Comparison of ENCODE assay signal across 12 cellular contexts in the genomic region with DNA sequence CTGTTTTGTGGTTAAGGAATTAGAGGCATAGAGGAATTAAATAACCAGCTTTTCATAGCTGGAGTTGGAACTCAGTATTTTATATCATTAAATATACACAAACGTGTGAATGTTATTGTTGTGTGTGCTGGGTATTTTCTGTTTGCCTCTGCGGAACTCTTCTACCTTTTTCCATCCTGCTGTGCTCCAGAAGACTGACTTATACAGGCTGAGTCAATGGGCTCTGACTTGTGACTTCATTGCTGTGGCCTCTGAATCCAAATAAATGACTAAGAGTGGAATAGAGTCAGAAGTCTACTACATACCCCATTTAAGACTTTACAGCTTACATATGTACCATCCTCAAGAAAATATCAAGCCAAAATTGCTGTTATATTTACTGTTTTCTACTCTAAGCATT. TPM values are rescaled to one million over a fixed set of nuclear protein-coding genes. Genes with fewer than 3 reads are reported as not detected.
DNase-seq lines count a peak whose midpoint lies in the region; ATAC-seq and TF ChIP-seq lines count a peak whose summit lies in the region.
"Had no signal": no experiment of that assay in that cellular context is flagged by ENCODE, and none has a peak within 500 bp of the region (broad histone marks: within the 10 kb centered on the region; RNA-seq: fewer than 3 reads in every experiment).

No MANE protein-coding gene starts in this region.

- H3K36me3 Mint-ChIP-seq in activated naive CD4-positive, alpha-beta T cell treated with anti-CD3 and anti-CD28 coated beads, Interleukin-2, amount 50 U/mL, for 24 hours = peaks cover 8% of the 10 kb centered on the region

- H3K9me3 Mint-ChIP-seq in activated naive CD4-positive, alpha-beta T cell treated with anti-CD3 and anti-CD28 coated beads, Interleukin-2, amount 50 U/mL, for 24 hours = no peaks in the 10 kb centered on the region

- no peaks in the 10 kb centered on the region for H3K27me3 Mint-ChIP-seq in activated naive CD4-positive, alpha-beta T cell treated with anti-CD3 and anti-CD28 coated beads, Interleukin-2, amount 50 U/mL, for 24 hours

- H3K4me3 Mint-ChIP-seq in activated naive CD4-positive, alpha-beta T cell treated with anti-CD3 and anti-CD28 coated beads, Interleukin-2, amount 50 U/mL, for 24 hours = peak overlapping the region; percentile 16

- H2AFZ ChIP-seq in SK-N-SH (ENCODE audit: low read depth) (no peak overlapping the region), fibroblast of lung (ENCODE audit: low read length) (no peak overlapping the region)

- H3K36me3 ChIP-seq in SK-N-SH (replicated peaks in 1 of 2; ENCODE audit: control insufficient read depth in 1 of 2, insufficient read depth in 2 of 2, low read length in 1 of 2) (peaks cover under 1 to 11% of the 10 kb centered on the region in 2 experiments), fibroblast of lung (ENCODE audit: control insufficient read depth, insufficient read depth, low read length) (no peaks in the 10 kb centered on the region), skeletal muscle satellite cell (ENCODE audit: insufficient read depth, low read length) (peaks cover 4% of the 10 kb centered on the region)

- H3K27me3 ChIP-seq in SK-N-SH (ENCODE audit: insufficient read depth) (no peaks in the 10 kb centered on the region), fibroblast of lung (ENCODE audit: control insufficient read depth, insufficient read depth, low read length) (no peaks in the 10 kb centered on the region), skeletal muscle satellite cell (ENCODE audit: control insufficient read depth, insufficient read depth, low read length) (no peaks in the 10 kb centered on the region)

- H3K79me2 ChIP-seq in SK-N-SH (ENCODE audit: insufficient read depth) (peaks cover 100% of the 10 kb centered on the region), fibroblast of lung (ENCODE audit: control insufficient read depth, insufficient read depth, low read length) (peaks cover 96% of the 10 kb centered on the region)

- TF ChIP-seq CTCF in SK-N-SH (IDR thresholded peaks at IDR 0.05) = no peak
- TF ChIP-seq CTCF in fibroblast of lung (conservative IDR thresholded peaks at IDR 0.05 in 1 of 2, IDR thresholded peaks at IDR 0.05 in 1 of 2; ENCODE audit: low read depth in 1 of 2, low read length in 2 of 2) = no peak

- POLR2A ChIA-PET in SK-N-SH (lab: Yijun Ruan, JAX) = no interaction called here

- H3K9me3 ChIP-seq in SK-N-SH (no peaks in the 10 kb centered on the region), fibroblast of lung (ENCODE audit: control insufficient read depth, insufficient read depth, low read depth, low read length) (no peaks in the 10 kb centered on the region), skeletal muscle satellite cell (replicated peaks; ENCODE audit: low read length) (no peaks in the 10 kb centered on the region)

- no peak for DNase-seq in activated naive CD4-positive, alpha-beta T cell treated with anti-CD3 and anti-CD28 coated beads, Interleukin-2, amount 50 U/mL, for 16 hours
- DNase-seq in SK-N-SH = no peak
- peak; percentile 73 to 88 for DNase-seq in fibroblast of lung (ENCODE audit: low read depth in 2 of 2)
- no peak for DNase-seq in iPS-NIHi11 (ENCODE audit: low spot score)
- DNase-seq in NCI-H1105 treated with DMSO at 0.1 percent for 48 hours (lab: John Stamatoyannopoulos, UW) = no peak
- DNase-seq: NCI-H187; stimulated activated CD4-positive, alpha-beta T cell treated with anti-CD3 and anti-CD28 coated beads, Interleukin-4, amount 100 ng/mL, for 4 hours; substantia nigra had no signal

- no peak for TF ChIP-seq EP300 in SK-N-SH (IDR thresholded peaks at IDR 0.05; ENCODE audit: borderline replicate concordance in 1 of 2, low read depth in 1 of 2, low read length in 1 of 2)

- TF ChIP-seq RAD21 in SK-N-SH (IDR thresholded peaks at IDR 0.05; ENCODE audit: low read length) = no peak

- no peak for ATAC-seq in GM18867 (IDR thresholded peaks at IDR 0.05; ENCODE audit: unreplicated experiment)

- peaks cover 91% of the 10 kb centered on the region for H3K4me1 Mint-ChIP-seq in activated naive CD4-positive, alpha-beta T cell treated with anti-CD3 and anti-CD28 coated beads, Interleukin-2, amount 50 U/mL, for 24 hours

- H3K27ac Mint-ChIP-seq in activated naive CD4-positive, alpha-beta T cell treated with anti-CD3 and anti-CD28 coated beads, Interleukin-2, amount 50 U/mL, for 24 hours = peak overlapping the region; percentile 14

- H3K9ac ChIP-seq in SK-N-SH (no peak overlapping the region), fibroblast of lung (ENCODE audit: insufficient read depth, low read length) (no peak overlapping the region), skeletal muscle satellite cell (ENCODE audit: low read depth, low read length) (no peak overlapping the region)

- H3K4me2 ChIP-seq in SK-N-SH = peak overlapping the region; percentile 3; the same call in 1 of the 2 replicates
- no peak overlapping the region for H3K4me2 ChIP-seq in fibroblast of lung (ENCODE audit: extremely low read depth, insufficient read depth, low read length)
- H3K4me2 ChIP-seq in skeletal muscle satellite cell (ENCODE audit: low read length) = peak overlapping the region; percentile 58

- H3K4me3 ChIP-seq in SK-N-SH (ENCODE audit: low read depth in 2 of 2, low read length in 1 of 2) (no peak overlapping the region), fibroblast of lung (replicated peaks in 1 of 4; ENCODE audit: control extremely low read depth in 1 of 4, insufficient read depth in 1 of 4, low read depth in 3 of 4, low read length in 4 of 4) (peak overlapping the region in 1 of 4 experiments; percentile 7), skeletal muscle satellite cell (ENCODE audit: low read length) (no peak overlapping the region)
- H3K4me3 ChIP-seq: lung had no signal

- H3K4me1 ChIP-seq in SK-N-SH (ENCODE audit: control insufficient read depth in 1 of 2, insufficient read depth in 2 of 2, low read depth in 1 of 2, low read length in 1 of 2) (peaks cover 3 to 16% of the 10 kb centered on the region in 2 experiments; a peak in 3 of 4 replicates), fibroblast of lung (ENCODE audit: control insufficient read depth, extremely low read depth, insufficient read depth, low read length) (peaks cover 5% of the 10 kb centered on the region), skeletal muscle satellite cell (ENCODE audit: control insufficient read depth, insufficient read depth, low read length) (peaks cover 34% of the 10 kb centered on the region)

- WGBS in SK-N-SH (ENCODE audit: low lambda C conversion rate) = 8% methylated on average over 2 of the region's 2 CpGs

- H3K27ac ChIP-seq in SK-N-SH (ENCODE audit: low read depth in 2 of 2, low read length in 1 of 2) = peak overlapping the region in 1 of 2 experiments; percentile 58; a peak in 2 of 4 replicates
- no peak overlapping the region for H3K27ac ChIP-seq in fibroblast of lung (ENCODE audit: insufficient read depth, low read length)

- CTCF ChIA-PET in SK-N-SH (lab: Yijun Ruan, JAX) = no interaction called here

- no peaks in the 10 kb centered on the region for H3K9me2 ChIP-seq in SK-N-SH

- H3F3A ChIP-seq in SK-N-SH (replicated peaks; ENCODE audit: insufficient read depth) = peaks cover 15% of the 10 kb centered on the region

- H4K20me1 ChIP-seq in SK-N-SH (ENCODE audit: insufficient read depth) = peaks cover 100% of the 10 kb centered on the region
- H4K20me1 ChIP-seq in fibroblast of lung (ENCODE audit: control insufficient read depth, extremely low read depth, insufficient read depth, low read length) = peaks cover 10% of the 10 kb centered on the region

TF ChIP-seq in SK-N-SH, 30 proteins besides CTCF, POLR2A, EP300 and RAD21 (continues in another document):
- no peak for TF ChIP-seq TAF1 (IDR thresholded peaks at IDR 0.05; ENCODE audit: borderline replicate concordance, low read depth, low read length)
- TF ChIP-seq, protein P1, sequence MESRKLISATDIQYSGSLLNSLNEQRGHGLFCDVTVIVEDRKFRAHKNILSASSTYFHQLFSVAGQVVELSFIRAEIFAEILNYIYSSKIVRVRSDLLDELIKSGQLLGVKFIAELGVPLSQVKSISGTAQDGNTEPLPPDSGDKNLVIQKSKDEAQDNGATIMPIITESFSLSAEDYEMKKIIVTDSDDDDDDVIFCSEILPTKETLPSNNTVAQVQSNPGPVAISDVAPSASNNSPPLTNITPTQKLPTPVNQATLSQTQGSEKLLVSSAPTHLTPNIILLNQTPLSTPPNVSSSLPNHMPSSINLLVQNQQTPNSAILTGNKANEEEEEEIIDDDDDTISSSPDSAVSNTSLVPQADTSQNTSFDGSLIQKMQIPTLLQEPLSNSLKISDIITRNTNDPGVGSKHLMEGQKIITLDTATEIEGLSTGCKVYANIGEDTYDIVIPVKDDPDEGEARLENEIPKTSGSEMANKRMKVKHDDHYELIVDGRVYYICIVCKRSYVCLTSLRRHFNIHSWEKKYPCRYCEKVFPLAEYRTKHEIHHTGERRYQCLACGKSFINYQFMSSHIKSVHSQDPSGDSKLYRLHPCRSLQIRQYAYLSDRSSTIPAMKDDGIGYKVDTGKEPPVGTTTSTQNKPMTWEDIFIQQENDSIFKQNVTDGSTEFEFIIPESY (IDR thresholded peaks at IDR 0.05; ENCODE audit: borderline replicate concordance, low read depth) = no peak
- no peak for TF ChIP-seq FOXM1 (IDR thresholded peaks at IDR 0.05; ENCODE audit: low read depth)
- no peak for TF ChIP-seq CHD2 (IDR thresholded peaks at IDR 0.05; ENCODE audit: low read length, partially characterized antibody)
- no peak for TF ChIP-seq EZH2phosphoT487 (IDR thresholded peaks at IDR 0.05; ENCODE audit: borderline replicate concordance, low read depth)
- no peak for TF ChIP-seq MEF2A (IDR thresholded peaks at IDR 0.05; ENCODE audit: borderline replicate concordance, low read depth)
- no peak for TF ChIP-seq NFIC (IDR thresholded peaks at IDR 0.05; ENCODE audit: borderline replicate concordance)
- no peak for TF ChIP-seq NRF1 (IDR thresholded peaks at IDR 0.05; ENCODE audit: low read depth, low read length)
- no peak for TF ChIP-seq FOXJ3 (CRISPR knock-in tag; IDR thresholded peaks at IDR 0.05)
- peak; percentile 54; the same call in 1 of the 2 replicates for TF ChIP-seq FOSL2 (IDR thresholded peaks at IDR 0.05; ENCODE audit: borderline replicate concordance, low read depth)
- peak; percentile 4; the same call in 1 of the 2 replicates for TF ChIP-seq TCF12 (IDR thresholded peaks at IDR 0.05)
- TF ChIP-seq RXRA (IDR thresholded peaks at IDR 0.05; ENCODE audit: borderline replicate concordance, low read depth) = no peak

RNA-seq across cellular contexts. Expression of gene ARIH1, which starts 17.6 kb away (rescaled TPM):
- polyA plus RNA-seq in SK-N-SH (2012; rRNA removed) = 36.4 and 48.3 TPM in 2 replicates
- 27.9 and 31.5 TPM in 2 replicates for polyA plus RNA-seq in SK-N-SH (2012; cell fraction: cytosol; rRNA removed)
- 65.6 and 75.8 TPM in 2 replicates for polyA plus RNA-seq in SK-N-SH (2012; cell fraction: nucleus; rRNA removed)
- 15.7 and 27.9 TPM in 2 replicates for total RNA-seq in fibroblast of lung
- polyA plus RNA-seq in fibroblast of lung = 52.4 and 62.3 TPM in 2 replicates
- 54.7 and 56.4 TPM in 2 replicates for polyA plus RNA-seq in fibroblast of lung (2012)
- polyA minus RNA-seq in fibroblast of lung (ENCODE audit: low replicate concordance) = 19.0 and 31.7 TPM in 2 replicates
- 15.7 and 26.4 TPM in 2 replicates for total RNA-seq in skeletal muscle satellite cell (2012; rRNA removed)

Comparison
In these comparisons a context has a peak if more than half of its experiments do, and no peak if none do; other contexts are left out.
1. DNase-seq: peak in fibroblast of lung (2 of 2); none in activated naive CD4-positive, alpha-beta T cell treated with anti-CD3 and anti-CD28 coated beads, Interleukin-2, amount 50 U/mL, for 16 hours (single experiment), SK-N-SH (single experiment), iPS-NIHi11 (single experiment) and NCI-H1105 treated with DMSO at 0.1 percent for 48 hours (single experiment).